In genomic region chr20:25629816-25630499, GRCh38 we compare ENCODE assay signal across 14 cellular contexts.
"Had no signal": no experiment of that assay in that cellular context is flagged by ENCODE, and none has a peak within 500 bp of the region (broad histone marks: within the 10 kb centered on the region; RNA-seq: fewer than 3 reads in every experiment).

No MANE protein-coding gene starts in this region.

- H3K4me3 Mint-ChIP-seq: naive thymus-derived CD8-positive, alpha-beta T cell; stimulated activated naive CD8-positive, alpha-beta T cell treated with anti-CD3 and anti-CD28 coated beads, Interleukin-15, Interleukin-2, amounts not matched to agents 100 ng/mL and 50 ng/mL, for 24 hours had no signal

- H3K27ac Mint-ChIP-seq: stimulated activated naive CD8-positive, alpha-beta T cell treated with anti-CD3 and anti-CD28 coated beads, Interleukin-15, Interleukin-2, amounts not matched to agents 100 ng/mL and 50 ng/mL, for 24 hours had no signal

- H3K27me3 Mint-ChIP-seq: naive thymus-derived CD8-positive, alpha-beta T cell; stimulated activated naive CD8-positive, alpha-beta T cell treated with anti-CD3 and anti-CD28 coated beads, Interleukin-15, Interleukin-2, amounts not matched to agents 100 ng/mL and 50 ng/mL, for 24 hours had no signal

- DNase-seq: effector memory CD4-positive, alpha-beta T cell; heart left ventricle; hippocampal formation; left colon; left ventricle myocardium superior; naive thymus-derived CD8-positive, alpha-beta T cell; psoas muscle; retina; right lobe of liver; spleen; testis; upper lobe of right lung had no signal

- ATAC-seq: esophagus mucosa; heart left ventricle; left colon; left ventricle myocardium superior; naive thymus-derived CD8-positive, alpha-beta T cell; psoas muscle; right lobe of liver; upper lobe of right lung had no signal

- H3K9me3 Mint-ChIP-seq: stimulated activated naive CD8-positive, alpha-beta T cell treated with anti-CD3 and anti-CD28 coated beads, Interleukin-15, Interleukin-2, amounts not matched to agents 100 ng/mL and 50 ng/mL, for 24 hours had no signal
